9 cellular contexts compared by ENCODE assay signal in genomic region chr10:6108631-6109443, GRCh38. TPM values are rescaled to one million over a fixed set of nuclear protein-coding genes. Genes with fewer than 3 reads are reported as not detected.
DNase-seq lines count a peak whose midpoint lies in the region; ATAC-seq and TF ChIP-seq lines count a peak whose summit lies in the region.
"Had no signal": no experiment of that assay in that cellular context is flagged by ENCODE, and none has a peak within 500 bp of the region (broad histone marks: within the 10 kb centered on the region; RNA-seq: fewer than 3 reads in every experiment).

No MANE protein-coding gene starts in this region.

- peaks cover 16% of the 10 kb centered on the region for H3K36me3 Mint-ChIP-seq in neural crest cell (ENCODE audit: low read depth)

- no peaks in the 10 kb centered on the region for H3K27me3 Mint-ChIP-seq in neural crest cell (ENCODE audit: low read depth)

- intact Hi-C loops in esophagus squamous epithelium (cut with DNase I) (no loop called here), sciatic nerve (cut with DNase I) (loop anchor here (5.0 kb wide), 1 partner anchor 298 kb away; no protein-coding TSS in a partner anchor)

- DNase-seq in NCI-H1105 treated with DMSO at 0.1 percent for 48 hours (lab: John Stamatoyannopoulos, UW), result peak; percentile 19
- DNase-seq in NCI-H1105 (lab: John Stamatoyannopoulos, UW), result no peak
- no peak for DNase-seq in esophagus squamous epithelium (lab: John Stamatoyannopoulos, UW)
- no peak for DNase-seq in neural crest cell (ENCODE audit: low read depth, low spot score)
- DNase-seq in NCI-H345 (lab: John Stamatoyannopoulos, UW), result no peak
- no peak for DNase-seq in sciatic nerve (ENCODE audit: low spot score)

- H3K4me1 Mint-ChIP-seq in neural crest cell, result no peaks in the 10 kb centered on the region

- TF ChIP-seq EP300 in Ishikawa (IDR thresholded peaks at IDR 0.05; ENCODE audit: borderline replicate concordance), result no peak

- TF ChIP-seq POLR2A in esophagus squamous epithelium (IDR thresholded peaks at IDR 0.05), result no peak

- WGBS in esophagus squamous epithelium, 2 donors, result 27 to 37% methylated on average over 12 of the region's 12 CpGs

- peaks cover 22 to 100% (median 52%) of the 10 kb centered on the region in 3 donors for H3K36me3 ChIP-seq in esophagus squamous epithelium

- ATAC-seq in sciatic nerve, result no peak

- no peak overlapping the region for H3K27ac ChIP-seq in esophagus squamous epithelium
- H3K27ac ChIP-seq: BLaER1 had no signal

- H3K27me3 ChIP-seq in esophagus squamous epithelium, result no peaks in the 10 kb centered on the region
- H3K27me3 ChIP-seq: BLaER1 had no signal

- no peak overlapping the region for H3K4me3 Mint-ChIP-seq in neural crest cell

- no peaks in the 10 kb centered on the region for H3K9me3 ChIP-seq in esophagus squamous epithelium
- H3K9me3 ChIP-seq: BLaER1 had no signal

- H3K9me3 Mint-ChIP-seq in neural crest cell, result no peaks in the 10 kb centered on the region

- peak; percentile 63 for TF ChIP-seq RAD21 in Ishikawa (IDR thresholded peaks at IDR 0.05; ENCODE audit: low read depth)

- peak; percentile 49; the same call in 1 of the 2 replicates for TF ChIP-seq CTCF in WI38 (IDR thresholded peaks at IDR 0.05; ENCODE audit: low read depth, low read length)
- TF ChIP-seq CTCF in esophagus squamous epithelium (IDR thresholded peaks at IDR 0.05), result peak; percentile 53 to 87 (median 78)
- TF ChIP-seq CTCF in neural crest cell (conservative IDR thresholded peaks at IDR 0.05), result peak; percentile 83

- H3K4me1 ChIP-seq in esophagus squamous epithelium, result peaks cover 0 to 13% (median 4%) of the 10 kb centered on the region in 3 donors

- H3K4me3 ChIP-seq in WI38 (ENCODE audit: low read depth, low read length), result no peak overlapping the region
- H3K4me3 ChIP-seq in esophagus squamous epithelium, result no peak overlapping the region
- H3K4me3 ChIP-seq: BLaER1 had no signal

- no peak overlapping the region for H3K27ac Mint-ChIP-seq in neural crest cell (ENCODE audit: unreplicated experiment)

TF ChIP-seq in Ishikawa, 13 proteins besides CTCF, POLR2A, EP300 and RAD21:
- TF ChIP-seq, protein P1, sequence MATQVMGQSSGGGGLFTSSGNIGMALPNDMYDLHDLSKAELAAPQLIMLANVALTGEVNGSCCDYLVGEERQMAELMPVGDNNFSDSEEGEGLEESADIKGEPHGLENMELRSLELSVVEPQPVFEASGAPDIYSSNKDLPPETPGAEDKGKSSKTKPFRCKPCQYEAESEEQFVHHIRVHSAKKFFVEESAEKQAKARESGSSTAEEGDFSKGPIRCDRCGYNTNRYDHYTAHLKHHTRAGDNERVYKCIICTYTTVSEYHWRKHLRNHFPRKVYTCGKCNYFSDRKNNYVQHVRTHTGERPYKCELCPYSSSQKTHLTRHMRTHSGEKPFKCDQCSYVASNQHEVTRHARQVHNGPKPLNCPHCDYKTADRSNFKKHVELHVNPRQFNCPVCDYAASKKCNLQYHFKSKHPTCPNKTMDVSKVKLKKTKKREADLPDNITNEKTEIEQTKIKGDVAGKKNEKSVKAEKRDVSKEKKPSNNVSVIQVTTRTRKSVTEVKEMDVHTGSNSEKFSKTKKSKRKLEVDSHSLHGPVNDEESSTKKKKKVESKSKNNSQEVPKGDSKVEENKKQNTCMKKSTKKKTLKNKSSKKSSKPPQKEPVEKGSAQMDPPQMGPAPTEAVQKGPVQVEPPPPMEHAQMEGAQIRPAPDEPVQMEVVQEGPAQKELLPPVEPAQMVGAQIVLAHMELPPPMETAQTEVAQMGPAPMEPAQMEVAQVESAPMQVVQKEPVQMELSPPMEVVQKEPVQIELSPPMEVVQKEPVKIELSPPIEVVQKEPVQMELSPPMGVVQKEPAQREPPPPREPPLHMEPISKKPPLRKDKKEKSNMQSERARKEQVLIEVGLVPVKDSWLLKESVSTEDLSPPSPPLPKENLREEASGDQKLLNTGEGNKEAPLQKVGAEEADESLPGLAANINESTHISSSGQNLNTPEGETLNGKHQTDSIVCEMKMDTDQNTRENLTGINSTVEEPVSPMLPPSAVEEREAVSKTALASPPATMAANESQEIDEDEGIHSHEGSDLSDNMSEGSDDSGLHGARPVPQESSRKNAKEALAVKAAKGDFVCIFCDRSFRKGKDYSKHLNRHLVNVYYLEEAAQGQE (IDR thresholded peaks at IDR 0.05; ENCODE audit: low read depth), result no peak
- no peak for TF ChIP-seq CREB1 (IDR thresholded peaks at IDR 0.05; ENCODE audit: low read depth)
- no peak for TF ChIP-seq FOXM1 (IDR thresholded peaks at IDR 0.05; ENCODE audit: borderline replicate concordance, low read depth)
TF ChIP-seq in Ishikawa: peak in this region for 0.

RNA-seq across cellular contexts. Expression of gene RBM17, which starts 20.0 kb away (rescaled TPM):
- 10 to 100 TPM; 35.7 to 61.8 (median 39.4) TPM for total RNA-seq in esophagus squamous epithelium
- 142 and 156 TPM in 2 replicates for total RNA-seq in neural crest cell
- total RNA-seq in sciatic nerve, result 95.0 TPM

RNA-seq across cellular contexts. Expression of gene IL2RA, which starts 46.7 kb away (rescaled TPM):
- 1 to 10 TPM in 2 of 4 donors, under 1 TPM in 1, not detected in 1; 0.70 to 3.8 (median 3.0) TPM for total RNA-seq in esophagus squamous epithelium
- not detected in 2 replicates for total RNA-seq in neural crest cell
- total RNA-seq in sciatic nerve, result 1.1 TPM
